ENCODE assay signal across 20 cellular contexts in genomic region chr3:170553788-170554620, GRCh38. TPM values are rescaled to one million over a fixed set of nuclear protein-coding genes. Genes with fewer than 3 reads are reported as not detected.
DNase-seq lines count a peak whose midpoint lies in the region; ATAC-seq and TF ChIP-seq lines count a peak whose summit lies in the region.
"Had no signal": no experiment of that assay in that cellular context is flagged by ENCODE, and none has a peak within 500 bp of the region (broad histone marks: within the 10 kb centered on the region; RNA-seq: fewer than 3 reads in every experiment).

No MANE protein-coding gene starts in this region.

- TF ChIP-seq CTCF in MCF 10A (IDR thresholded peaks at IDR 0.05; ENCODE audit: unreplicated experiment) (peak; percentile 11), breast epithelium (IDR thresholded peaks at IDR 0.05) (no peak), PC-3 (conservative IDR thresholded peaks at IDR 0.05; ENCODE audit: low read depth, low read length) (peak; percentile 38), dorsolateral prefrontal cortex (IDR thresholded peaks at IDR 0.05 in 54 of 56, conservative IDR thresholded peaks at IDR 0.05 in 2 of 56; ENCODE audit: low read depth in 1 of 56, partially characterized antibody in 56 of 56) (peak in 36 of 56 donors; percentile 8 to 63 (median 33)), tibial artery (IDR thresholded peaks at IDR 0.05) (no peak)

- no peaks in the 10 kb centered on the region for H3K9me3 Mint-ChIP-seq in MCF 10A (ENCODE audit: unreplicated experiment)
- no peaks in the 10 kb centered on the region for H3K9me3 Mint-ChIP-seq in activated naive CD8-positive, alpha-beta T cell treated with anti-CD3 and anti-CD28 coated beads for 36 hours
- H3K9me3 Mint-ChIP-seq: activated CD4-positive, alpha-beta T cell treated with anti-CD3 and anti-CD28 coated beads, Interleukin-2, amount 10 ng/mL, durations not matched to agents 24 days and 14 days; CD8-positive, alpha-beta T cell; stimulated activated memory B cell treated with anti-CD40 and anti-IgM and Interleukin-4, amounts not matched to agents 10 μg/mL and 1 μg/mL and 100 μg/mL, for 72 hours had no signal

- H3K9me2 ChIP-seq in PC-3 (replicated peaks; ENCODE audit: low read length), result no peaks in the 10 kb centered on the region

- H3K36me3 ChIP-seq in breast epithelium (no peaks in the 10 kb centered on the region), PC-3 (ENCODE audit: low read depth, low read length) (no peaks in the 10 kb centered on the region), tibial artery (no peaks in the 10 kb centered on the region)
- H3K36me3 ChIP-seq: ovary, spleen had no signal

- POLR2A ChIA-PET in MCF 10A (lab: Yijun Ruan, JAX) (interaction anchor here (0.6 to 1.2 kb wide), 2 partner anchors 32 to 662 kb away, joined by 3 read pairs; no protein-coding TSS in a partner anchor), PC-3 (lab: Charles Lee; ENCODE audit: unreplicated experiment) (no interaction called here)

- H3K4me1 ChIP-seq in breast epithelium, result no peaks in the 10 kb centered on the region
- H3K4me1 ChIP-seq in PC-3 (ENCODE audit: insufficient read depth, low read length), result no peaks in the 10 kb centered on the region
- no peaks in the 10 kb centered on the region for H3K4me1 ChIP-seq in tibial artery
- H3K4me1 ChIP-seq: spleen had no signal

- no peak for TF ChIP-seq POLR2A in breast epithelium (IDR thresholded peaks at IDR 0.05)

- no peaks in the 10 kb centered on the region for H3K79me2 ChIP-seq in PC-3 (ENCODE audit: low read length)

- H3K4me3 Mint-ChIP-seq in MCF 10A (ENCODE audit: unreplicated experiment), result no peak overlapping the region
- H3K4me3 Mint-ChIP-seq in activated naive CD8-positive, alpha-beta T cell treated with anti-CD3 and anti-CD28 coated beads for 36 hours, result no peak overlapping the region
- H3K4me3 Mint-ChIP-seq: activated CD4-positive, alpha-beta T cell treated with anti-CD3 and anti-CD28 coated beads, Interleukin-2, amount 10 ng/mL, durations not matched to agents 24 days and 14 days; CD8-positive, alpha-beta T cell; stimulated activated memory B cell treated with anti-CD40 and anti-IgM and Interleukin-4, amounts not matched to agents 10 μg/mL and 1 μg/mL and 100 μg/mL, for 72 hours had no signal

- no peaks in the 10 kb centered on the region for H3K4me1 Mint-ChIP-seq in MCF 10A (ENCODE audit: insufficient read depth, unreplicated experiment)
- H3K4me1 Mint-ChIP-seq in activated naive CD8-positive, alpha-beta T cell treated with anti-CD3 and anti-CD28 coated beads for 36 hours, result no peaks in the 10 kb centered on the region
- H3K4me1 Mint-ChIP-seq: activated CD4-positive, alpha-beta T cell treated with anti-CD3 and anti-CD28 coated beads, Interleukin-2, amount 10 ng/mL, durations not matched to agents 24 days and 14 days; stimulated activated memory B cell treated with anti-CD40 and anti-IgM and Interleukin-4, amounts not matched to agents 10 μg/mL and 1 μg/mL and 100 μg/mL, for 72 hours had no signal

- H3K36me3 Mint-ChIP-seq in MCF 10A (ENCODE audit: insufficient read depth, unreplicated experiment), result no peaks in the 10 kb centered on the region
- no peaks in the 10 kb centered on the region for H3K36me3 Mint-ChIP-seq in activated naive CD8-positive, alpha-beta T cell treated with anti-CD3 and anti-CD28 coated beads for 36 hours
- H3K36me3 Mint-ChIP-seq: CD8-positive, alpha-beta T cell; stimulated activated memory B cell treated with anti-CD40 and anti-IgM and Interleukin-4, amounts not matched to agents 10 μg/mL and 1 μg/mL and 100 μg/mL, for 72 hours had no signal

- H3K27me3 Mint-ChIP-seq in MCF 10A (ENCODE audit: insufficient read depth, unreplicated experiment), result no peaks in the 10 kb centered on the region
- H3K27me3 Mint-ChIP-seq in activated naive CD8-positive, alpha-beta T cell treated with anti-CD3 and anti-CD28 coated beads for 36 hours, result peaks cover 40% of the 10 kb centered on the region

- no peaks in the 10 kb centered on the region for H4K20me1 ChIP-seq in PC-3 (ENCODE audit: low read length)

- H3K27me3 ChIP-seq in breast epithelium (no peaks in the 10 kb centered on the region), PC-3 (ENCODE audit: low read length) (no peaks in the 10 kb centered on the region), dorsolateral prefrontal cortex (no peaks in the 10 kb centered on the region), tibial artery (no peaks in the 10 kb centered on the region)
- H3K27me3 ChIP-seq: ovary, spleen had no signal

- intact Hi-C loops in MCF 10A (cut with micrococcal nuclease) (loop anchor here (5.0 kb wide), 1 partner anchor 258 kb away; no protein-coding TSS in a partner anchor), breast epithelium (cut with DNase I; ENCODE audit: low total_unique reads) (no loop called here), PC-3 (cut with micrococcal nuclease) (loop anchor here (1.0 kb wide), 1 partner anchor 258 kb away; no protein-coding TSS in a partner anchor), dorsolateral prefrontal cortex (cut with DNase I) (loop anchor here in 1 of 2 donors (10.0 kb wide), 1 partner anchor 261 kb away; no protein-coding TSS in a partner anchor), tibial artery (cut with DNase I; ENCODE audit: low total_unique reads) (no loop called here)

- H3K4me2 ChIP-seq in PC-3 (ENCODE audit: low read length), result no peak overlapping the region

- H3K9ac ChIP-seq in PC-3 (ENCODE audit: low read length), result no peak overlapping the region

- H3K9me3 ChIP-seq in breast epithelium (no peaks in the 10 kb centered on the region), PC-3 (ENCODE audit: low read length) (no peaks in the 10 kb centered on the region), tibial artery (no peaks in the 10 kb centered on the region)
- H3K9me3 ChIP-seq: ovary, spleen had no signal

- no peaks in the 10 kb centered on the region for H3F3A ChIP-seq in PC-3 (ENCODE audit: low read length, unreplicated experiment)

- H3K27ac ChIP-seq in breast epithelium (no peak overlapping the region), PC-3 (ENCODE audit: low read length) (no peak overlapping the region), dorsolateral prefrontal cortex (peak overlapping the region in 10 of 59 donors; percentile 11 to 68 (median 22)), tibial artery (no peak overlapping the region)
- H3K27ac ChIP-seq: HL-60, ovary, SK-N-MC, spleen had no signal

- CTCF ChIA-PET in MCF 10A (lab: Yijun Ruan, JAX), result interaction anchor here (0.6 to 3.8 kb wide), 10 partner anchors 12 to 257 kb away, joined by 3 to 38 read pairs (median 3); no protein-coding TSS in a partner anchor
- CTCF ChIA-PET in PC-3 (lab: Charles Lee), result interaction anchor here (0.6 to 1.8 kb wide), 3 partner anchors 42 to 258 kb away, joined by 3 to 12 read pairs (median 3); no protein-coding TSS in a partner anchor

- no peak overlapping the region for H2AFZ ChIP-seq in PC-3 (ENCODE audit: low read length)

- no TSS peak for BruUV-seq in MCF 10A (replicated peaks; lab: Mats Ljungman, UMichigan)
- no TSS peak for BruUV-seq in PC-3 (replicated peaks; lab: Mats Ljungman, UMichigan)

- H3K4me3 ChIP-seq in breast epithelium, result no peak overlapping the region
- H3K4me3 ChIP-seq in PC-3 (ENCODE audit: low read length), result no peak overlapping the region
- no peak overlapping the region for H3K4me3 ChIP-seq in dorsolateral prefrontal cortex
- no peak overlapping the region for H3K4me3 ChIP-seq in tibial artery
- H3K4me3 ChIP-seq: ovary, SK-N-MC, spleen had no signal

- DNase-seq in MCF 10A (ENCODE audit: unreplicated experiment) (no peak), breast epithelium (ENCODE audit: low spot score in 2 of 2) (no peak), PC-3 (peak; percentile 37), dorsolateral prefrontal cortex (no peak), renal cortical epithelial cell (ENCODE audit: low read depth) (peak; percentile 6), tibial artery (no peak), NCI-H187 (lab: John Stamatoyannopoulos, UW) (no peak)
- no peak for DNase-seq in activated naive CD8-positive, alpha-beta T cell treated with anti-CD3 and anti-CD28 coated beads for 36 hours
- DNase-seq: activated CD4-positive, alpha-beta T cell treated with anti-CD3 and anti-CD28 coated beads, Interleukin-2, amount 10 ng/mL, durations not matched to agents 24 days and 14 days; activated naive CD4-positive, alpha-beta T cell treated with Interleukin-2 at 50 U/mL for 16 hours; activated T-cell treated with anti-CD3 and anti-CD28 coated beads for 4 hours; CD8-positive, alpha-beta T cell; EL; ovary; spleen; trophoblast cell had no signal

- peak; percentile 55 for ATAC-seq in PC-3
- ATAC-seq: CD8-positive, alpha-beta T cell; esophagus mucosa; stimulated activated memory B cell treated with anti-CD40 and anti-IgM and Interleukin-4, amounts not matched to agents 10 μg/mL and 1 μg/mL and 100 μg/mL, for 72 hours had no signal

- H3K27ac Mint-ChIP-seq in MCF 10A (ENCODE audit: low read depth, unreplicated experiment), result no peak overlapping the region
- H3K27ac Mint-ChIP-seq in activated naive CD8-positive, alpha-beta T cell treated with anti-CD3 and anti-CD28 coated beads for 36 hours, result no peak overlapping the region
- H3K27ac Mint-ChIP-seq: activated CD4-positive, alpha-beta T cell treated with anti-CD3 and anti-CD28 coated beads, Interleukin-2, amount 10 ng/mL, durations not matched to agents 24 days and 14 days; CD8-positive, alpha-beta T cell; stimulated activated memory B cell treated with anti-CD40 and anti-IgM and Interleukin-4, amounts not matched to agents 10 μg/mL and 1 μg/mL and 100 μg/mL, for 72 hours had no signal

RNA-seq across cellular contexts. Expression of gene SLC7A14, which starts 31.9 kb away (rescaled TPM):
- not detected in 2 replicates for total RNA-seq in MCF 10A (2022)
- total RNA-seq in breast epithelium, result under 1 TPM in 1 of 3 donors, not detected in 2; 0.15 TPM
- total RNA-seq in PC-3 (2014; rRNA removed), result not detected in 2 replicates
- total RNA-seq in dorsolateral prefrontal cortex, result 10 to 100 TPM in 119 of 120 experiments, 1 to 10 TPM in 1; 9.7 to 52.5 (median 32.6) TPM
- total RNA-seq in renal cortical epithelial cell, result 0.35 and 0.55 TPM in 2 replicates
- not detected for total RNA-seq in activated naive CD8-positive, alpha-beta T cell treated with anti-CD3 and anti-CD28 coated beads for 36 hours
- total RNA-seq: activated CD4-positive, alpha-beta T cell treated with anti-CD3 and anti-CD28 coated beads, Interleukin-2, amount 10 ng/mL, durations not matched to agents 24 days and 14 days; CD8-positive, alpha-beta T cell; esophagus mucosa; spleen had no signal

Comparison
In these comparisons a context has a peak if more than half of its experiments do, and no peak if none do; other contexts are left out.
1. CTCF ChIP-seq: peak in MCF 10A (single experiment), PC-3 (single experiment) and dorsolateral prefrontal cortex (36 of 56); none in breast epithelium (0 of 3) and tibial artery (0 of 2).
2. intact Hi-C loops: an anchor here in MCF 10A (5.0 kb wide) and PC-3 (1.0 kb wide); none called in breast epithelium and tibial artery.
3. DNase-seq: peak in PC-3 (single experiment) and renal cortical epithelial cell (single experiment); none in MCF 10A (single experiment), breast epithelium (0 of 2), dorsolateral prefrontal cortex (0 of 10), tibial artery (0 of 2), NCI-H187 (0 of 2) and activated naive CD8-positive, alpha-beta T cell treated with anti-CD3 and anti-CD28 coated beads for 36 hours (single experiment).